In genomic region chr6:116410945-116411623, GRCh38 we compare ENCODE assay signal across 10 cellular contexts. TPM values are rescaled to one million over a fixed set of nuclear protein-coding genes. Genes with fewer than 3 reads are reported as not detected.
DNase-seq lines count a peak whose midpoint lies in the region; ATAC-seq and TF ChIP-seq lines count a peak whose summit lies in the region.
"Had no signal": no experiment of that assay in that cellular context is flagged by ENCODE, and none has a peak within 500 bp of the region (broad histone marks: within the 10 kb centered on the region; RNA-seq: fewer than 3 reads in every experiment).

No MANE protein-coding gene starts in this region.

- no peaks in the 10 kb centered on the region for H3K27me3 ChIP-seq in right atrium auricular region
- H3K27me3 ChIP-seq: MG63 had no signal

- H3K4me3 Mint-ChIP-seq in stimulated activated naive B cell treated with anti-CD40 and anti-IgM and Interleukin-4, amounts not matched to agents 10 μg/mL and 1 μg/mL and 100 μg/mL, for 72 hours, result no peak overlapping the region

- no peaks in the 10 kb centered on the region for H3K36me3 ChIP-seq in right atrium auricular region
- H3K36me3 ChIP-seq: MG63 had no signal

- no peak for DNase-seq in HEK293T (ENCODE audit: extremely low spot score)
- no peak for DNase-seq in right atrium auricular region (ENCODE audit: low spot score)
- no peak for DNase-seq in stimulated activated naive B cell treated with anti-CD40 and anti-IgM and Interleukin-4, amounts not matched to agents 10 μg/mL and 1 μg/mL and 100 μg/mL, for 72 hours
- DNase-seq in Kasumi-1 (lab: John Stamatoyannopoulos, UW), result no peak
- DNase-seq in NCI-H1105 treated with DMSO at 0.1 percent for 48 hours (lab: John Stamatoyannopoulos, UW), result no peak
- DNase-seq: activated T-cell treated with anti-CD3 and anti-CD28 coated beads for 4 hours, MG63, SHP77 treated with DMSO at 0.1 percent for 48 hours had no signal

- peak overlapping the region; percentile 15 for H3K27ac Mint-ChIP-seq in stimulated activated naive B cell treated with anti-CD40 and anti-IgM and Interleukin-4, amounts not matched to agents 10 μg/mL and 1 μg/mL and 100 μg/mL, for 72 hours

- 23 to 46% (median 24%) methylated on average over 5 of the region's 5 CpGs for WGBS in adipose tissue, 3 donors

- H3K4me3 ChIP-seq in right atrium auricular region, result no peak overlapping the region
- H3K4me3 ChIP-seq: MG63 had no signal

- peaks cover 14 to 17% of the 10 kb centered on the region in 2 donors for H3K36me3 Mint-ChIP-seq in stimulated activated naive B cell treated with anti-CD40 and anti-IgM and Interleukin-4, amounts not matched to agents 10 μg/mL and 1 μg/mL and 100 μg/mL, for 72 hours

- H3K9me3 Mint-ChIP-seq in stimulated activated naive B cell treated with anti-CD40 and anti-IgM and Interleukin-4, amounts not matched to agents 10 μg/mL and 1 μg/mL and 100 μg/mL, for 72 hours, result peaks cover 0 to 3% of the 10 kb centered on the region in 2 donors

- ATAC-seq in stimulated activated naive B cell treated with anti-CD40 and anti-IgM and Interleukin-4, amounts not matched to agents 10 μg/mL and 1 μg/mL and 100 μg/mL, for 72 hours (replicated peaks), result no peak
- ATAC-seq in HG02870 (IDR thresholded peaks at IDR 0.05; ENCODE audit: unreplicated experiment), result no peak

- TF ChIP-seq CTCF in right atrium auricular region (IDR thresholded peaks at IDR 0.05), result no peak

- H3K9me3 ChIP-seq in right atrium auricular region, result no peaks in the 10 kb centered on the region
- H3K9me3 ChIP-seq: MG63 had no signal

- peaks cover 0 to 43% of the 10 kb centered on the region in 2 donors for H3K4me1 ChIP-seq in right atrium auricular region

- H3K27ac ChIP-seq in adipose tissue (ENCODE audit: low read depth, low read length) (peak overlapping the region; percentile 44), right atrium auricular region (peak overlapping the region; percentile 8 to 32)

- H3K4me1 Mint-ChIP-seq in stimulated activated naive B cell treated with anti-CD40 and anti-IgM and Interleukin-4, amounts not matched to agents 10 μg/mL and 1 μg/mL and 100 μg/mL, for 72 hours, result peaks cover 33 to 70% of the 10 kb centered on the region in 2 donors

- CTCF ChIA-PET in HEK293T (lab: Yijun Ruan, JAX), result no interaction called here

- no peaks in the 10 kb centered on the region for H3K27me3 Mint-ChIP-seq in stimulated activated naive B cell treated with anti-CD40 and anti-IgM and Interleukin-4, amounts not matched to agents 10 μg/mL and 1 μg/mL and 100 μg/mL, for 72 hours

- POLR2A ChIA-PET in HEK293T (lab: Yijun Ruan, JAX), result interaction anchor here (1.3 to 2.0 kb wide), 2 partner anchors 16 to 40 kb away, joined by 3 to 5 read pairs; no protein-coding TSS in a partner anchor

TF ChIP-seq in HEK293T, 16 proteins besides CTCF, POLR2A, EP300 and RAD21:
- TF ChIP-seq FOXA1 (IDR thresholded peaks at IDR 0.05), result no peak
- no peak for TF ChIP-seq HDGF (IDR thresholded peaks at IDR 0.05; ENCODE audit: borderline replicate concordance)
- TF ChIP-seq L3MBTL2 (conservative IDR thresholded peaks at IDR 0.05), result peak; percentile 44; the same call in 1 of the 2 replicates
- TF ChIP-seq FOXK2 (IDR thresholded peaks at IDR 0.05), result no peak
- no peak for TF ChIP-seq ELF4 (IDR thresholded peaks at IDR 0.05)
- no peak for TF ChIP-seq ZNF384 (IDR thresholded peaks at IDR 0.05)

RNA-seq across cellular contexts. Expression of gene DSE, which starts 40.3 kb away (rescaled TPM):
- polyA plus RNA-seq in adipose tissue, result 10 to 100 TPM in 2 of 3 donors, 1 to 10 TPM in 1; 3.5 to 31.2 (median 20.6) TPM
- total RNA-seq in right atrium auricular region, result 10 to 100 TPM; 19.4 to 31.7 TPM

RNA-seq across cellular contexts. Expression of gene CALHM6, which starts 50.1 kb away (rescaled TPM):
- polyA plus RNA-seq in adipose tissue, result 10 to 100 TPM in 1 of 3 donors, 1 to 10 TPM in 2; 2.8 to 11.9 (median 4.5) TPM
- 1 to 10 TPM; 2.3 to 3.1 TPM for total RNA-seq in right atrium auricular region
